11 cellular contexts compared by ENCODE assay signal in the genomic region with DNA sequence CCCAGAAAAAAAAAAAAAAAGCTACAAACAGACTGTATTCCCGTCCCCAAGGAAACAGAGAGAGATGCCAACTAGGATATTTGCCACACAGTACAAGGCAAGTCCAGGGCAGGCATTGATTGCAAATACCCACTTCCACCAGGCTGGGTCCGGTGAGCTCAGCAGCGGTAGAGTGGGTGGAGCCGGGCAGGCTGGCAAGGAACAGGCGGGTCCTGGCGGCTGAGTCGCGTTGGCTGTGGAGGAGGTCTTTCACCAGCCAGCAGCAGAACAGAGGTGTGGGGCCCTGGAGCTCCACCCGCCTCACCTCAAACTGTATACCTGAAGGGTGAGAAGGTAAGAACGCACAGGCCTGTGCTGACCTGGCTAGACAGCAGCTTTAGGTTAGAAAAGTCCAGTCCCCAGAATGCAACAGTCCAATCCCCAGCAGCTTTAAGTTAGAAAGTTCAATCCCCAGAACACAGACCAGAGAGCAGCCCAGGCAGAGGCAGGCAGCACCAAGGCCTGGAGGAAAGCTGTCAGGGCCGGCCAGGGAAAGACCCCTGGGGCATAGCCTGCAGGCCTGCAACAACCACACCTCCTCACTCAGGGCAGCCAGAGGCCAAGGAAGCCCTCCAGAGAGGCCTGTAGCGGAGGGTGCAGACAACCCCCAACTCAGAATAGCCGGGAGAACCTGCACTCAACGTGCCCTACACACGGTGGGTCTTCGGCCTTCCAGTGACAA. TPM values are rescaled to one million over a fixed set of nuclear protein-coding genes. Genes with fewer than 3 reads are reported as not detected.
A peak's percentile ranks its signal among the peaks of the same experiment; 100 is the strongest.
DNase-seq lines count a peak whose midpoint lies in the region; ATAC-seq and TF ChIP-seq lines count a peak whose summit lies in the region.
"Had no signal": no experiment of that assay in that cellular context is flagged by ENCODE, and none has a peak within 500 bp of the region (broad histone marks: within the 10 kb centered on the region; RNA-seq: fewer than 3 reads in every experiment).

No MANE protein-coding gene starts in this region.

- TF ChIP-seq POLR2A in sigmoid colon (IDR thresholded peaks at IDR 0.05) (no peak), thyroid gland (IDR thresholded peaks at IDR 0.05) (no peak)

- H4K20me1 ChIP-seq in neural progenitor cell (ENCODE audit: low read depth), result no peaks in the 10 kb centered on the region

- no peaks in the 10 kb centered on the region for H3K36me3 ChIP-seq in sigmoid colon
- no peaks in the 10 kb centered on the region for H3K36me3 ChIP-seq in thyroid gland
- no peaks in the 10 kb centered on the region for H3K36me3 ChIP-seq in neural progenitor cell

- no peak overlapping the region for H3K4me2 ChIP-seq in neural progenitor cell

- H3K27me3 Mint-ChIP-seq in activated B cell treated with CpG ODN at 0.5 μM for 24 hours (no peaks in the 10 kb centered on the region), neural progenitor cell (ENCODE audit: insufficient read depth, low read depth) (no peaks in the 10 kb centered on the region)
- H3K27me3 Mint-ChIP-seq in effector memory CD8-positive, alpha-beta T cell, result no peaks in the 10 kb centered on the region

- no peak for TF ChIP-seq EP300 in sigmoid colon (IDR thresholded peaks at IDR 0.05)

- H3K27ac ChIP-seq in sigmoid colon (no peak overlapping the region), thyroid gland (no peak overlapping the region), neural progenitor cell (no peak overlapping the region)

- 55 to 84% methylated on average over 16 of the region's 16 CpGs for whole genome bisulfite sequencing in sigmoid colon, 2 donors
- 87 to 89% methylated on average over 15 to 16 of the region's 16 CpGs for WGBS in thyroid gland, 2 donors

- H3K4me1 ChIP-seq in sigmoid colon (no peaks in the 10 kb centered on the region), thyroid gland (no peaks in the 10 kb centered on the region), neural progenitor cell (no peaks in the 10 kb centered on the region)

- H2AFZ ChIP-seq in neural progenitor cell (replicated peaks), result no peak overlapping the region

- H3K79me2 ChIP-seq in neural progenitor cell (ENCODE audit: low read depth), result no peaks in the 10 kb centered on the region

- H3K9me3 Mint-ChIP-seq in activated B cell treated with CpG ODN at 0.5 μM for 24 hours (peaks cover 9% of the 10 kb centered on the region), neural progenitor cell (no peaks in the 10 kb centered on the region)
- H3K9me3 Mint-ChIP-seq in effector memory CD8-positive, alpha-beta T cell, result no peaks in the 10 kb centered on the region
- H3K9me3 Mint-ChIP-seq: activated T-helper 2 cell treated with anti-CD3 and anti-CD28 coated beads, Interferon-gamma antibody, Interleukin-2, Interleukin-4, amounts not matched to agents 10 μg/mL and 5 μg/mL and 100 μg/mL, durations not matched to agents 14 hours and 24 hours and 36 hours had no signal

- no peak for ATAC-seq in activated B cell treated with CpG ODN at 0.5 μM for 24 hours (ENCODE audit: low read depth)
- ATAC-seq in effector memory CD8-positive, alpha-beta T cell (replicated peaks), result peak; percentile 68
- no peak for ATAC-seq in GM18517 (IDR thresholded peaks at IDR 0.05; ENCODE audit: unreplicated experiment)

- H3K9me3 ChIP-seq in sigmoid colon (no peaks in the 10 kb centered on the region), thyroid gland (no peaks in the 10 kb centered on the region), neural progenitor cell (ENCODE audit: low read depth) (no peaks in the 10 kb centered on the region)

- H3K4me3 ChIP-seq in sigmoid colon (no peak overlapping the region), thyroid gland (replicated peaks in 1 of 3) (no peak overlapping the region), neural progenitor cell (no peak overlapping the region)

- TF ChIP-seq CTCF in activated B cell treated with CpG ODN at 0.5 μM for 24 hours (IDR thresholded peaks at IDR 0.05) (no peak), sigmoid colon (IDR thresholded peaks at IDR 0.05) (no peak), thyroid gland (IDR thresholded peaks at IDR 0.05) (no peak), neural progenitor cell (IDR thresholded peaks at IDR 0.05) (no peak)

- POLR2A ChIA-PET in activated B cell treated with CpG ODN at 0.5 μM for 24 hours (lab: Charles Lee), result interaction anchor here (0.7 to 7.9 kb wide), 4 partner anchors 13 to 30 kb away, joined by 3 to 91 read pairs (median 54); a partner anchor contains a TSS

- H3K27me3 ChIP-seq in sigmoid colon (no peaks in the 10 kb centered on the region), thyroid gland (no peaks in the 10 kb centered on the region), neural progenitor cell (no peaks in the 10 kb centered on the region)

- H3K36me3 Mint-ChIP-seq in activated B cell treated with CpG ODN at 0.5 μM for 24 hours (ENCODE audit: low read depth), result peaks cover 56% of the 10 kb centered on the region
- H3K36me3 Mint-ChIP-seq in effector memory CD8-positive, alpha-beta T cell (ENCODE audit: insufficient read depth), result peaks cover 3% of the 10 kb centered on the region
- peaks cover 4% of the 10 kb centered on the region for H3K36me3 Mint-ChIP-seq in neural progenitor cell

- H3F3A ChIP-seq in neural progenitor cell (ENCODE audit: low read depth), result no peaks in the 10 kb centered on the region

- peak; percentile 61 for DNase-seq in HT-29 (ENCODE audit: low spot score)
- DNase-seq in activated B cell treated with CpG ODN at 0.5 μM for 24 hours, result no peak
- DNase-seq in effector memory CD8-positive, alpha-beta T cell, result no peak
- DNase-seq in sigmoid colon, result peak; percentile 52
- no peak for DNase-seq in hepatic stellate cell (ENCODE audit: low spot score)
- no peak for DNase-seq in thyroid gland
- no peak for DNase-seq in neural progenitor cell (ENCODE audit: low spot score)
- DNase-seq: endodermal cell, SHP77 treated with DMSO at 0.1 percent for 48 hours had no signal

- H3K4me1 Mint-ChIP-seq in activated B cell treated with CpG ODN at 0.5 μM for 24 hours (peaks cover 46% of the 10 kb centered on the region), neural progenitor cell (no peaks in the 10 kb centered on the region)
- H3K4me1 Mint-ChIP-seq in effector memory CD8-positive, alpha-beta T cell (ENCODE audit: low read depth in 2 of 2), result peaks cover 11% of the 10 kb centered on the region in 2 donors
- H3K4me1 Mint-ChIP-seq: endodermal cell had no signal

- H3K27ac Mint-ChIP-seq in activated B cell treated with CpG ODN at 0.5 μM for 24 hours, result peak overlapping the region; percentile 69
- no peak overlapping the region for H3K27ac Mint-ChIP-seq in effector memory CD8-positive, alpha-beta T cell
- no peak overlapping the region for H3K27ac Mint-ChIP-seq in neural progenitor cell
- H3K27ac Mint-ChIP-seq: activated T-helper 2 cell treated with anti-CD3 and anti-CD28 coated beads, Interferon-gamma antibody, Interleukin-2, Interleukin-4, amounts not matched to agents 10 μg/mL and 5 μg/mL and 100 μg/mL, durations not matched to agents 14 hours and 24 hours and 36 hours; endodermal cell had no signal

- H3K4me3 Mint-ChIP-seq in activated B cell treated with CpG ODN at 0.5 μM for 24 hours (no peak overlapping the region), neural progenitor cell (no peak overlapping the region)
- H3K4me3 Mint-ChIP-seq in effector memory CD8-positive, alpha-beta T cell, result no peak overlapping the region
- H3K4me3 Mint-ChIP-seq: endodermal cell had no signal

- CTCF ChIA-PET in activated B cell treated with CpG ODN at 0.5 μM for 24 hours (lab: Charles Lee), result interaction anchor here (1.4 kb wide), 1 partner anchor 46 kb away, joined by 3 read pairs; no protein-coding TSS in a partner anchor

- intact Hi-C loops in activated B cell treated with CpG ODN at 0.5 μM for 24 hours (cut with micrococcal nuclease) (no loop called here), sigmoid colon (cut with DNase I) (no loop called here), thyroid gland (cut with DNase I) (no loop called here)

- no peak overlapping the region for H3K9ac ChIP-seq in neural progenitor cell

RNA-seq across cellular contexts. Expression of a gene that starts 21.9 kb away (rescaled TPM):
- 29.0 and 29.8 TPM in 2 replicates for total RNA-seq in HT-29 (2014; rRNA removed; shearing (Covaris generic))
- total RNA-seq in activated B cell treated with CpG ODN at 0.5 μM for 24 hours (99.7 and 122 TPM in 2 replicates), sigmoid colon (10 to 100 TPM; 18.9 to 47.9 (median 33.2) TPM), thyroid gland (100 to 1,000 TPM in 1 of 4 donors, 10 to 100 TPM in 3; 67.8 to 110 (median 91.0) TPM), neural progenitor cell (ENCODE audit: low replicate concordance) (42.2 and 58.1 TPM in 2 replicates)
- polyA plus RNA-seq in sigmoid colon, result 10 to 100 TPM; 27.0 to 40.2 (median 29.1) TPM

RNA-seq across cellular contexts. Expression of a gene that starts 25.3 kb away (rescaled TPM):
- total RNA-seq in HT-29 (2014; rRNA removed; shearing (Covaris generic)), result 13.4 and 15.9 TPM in 2 replicates
- 113 and 150 TPM in 2 replicates for total RNA-seq in activated B cell treated with CpG ODN at 0.5 μM for 24 hours
- total RNA-seq in sigmoid colon, result 1 to 10 TPM; 2.8 to 7.7 (median 4.7) TPM
- polyA plus RNA-seq in sigmoid colon, result 10 to 100 TPM in 1 of 3 donors, 1 to 10 TPM in 2; 1.4 to 16.4 (median 1.8) TPM
- 10 to 100 TPM in 3 of 4 donors, 1 to 10 TPM in 1; 7.0 to 29.4 (median 20.8) TPM for total RNA-seq in thyroid gland
- 20.3 and 35.1 TPM in 2 replicates for total RNA-seq in neural progenitor cell (ENCODE audit: low replicate concordance)

RNA-seq across cellular contexts. Expression of a gene that starts 26.3 kb away (rescaled TPM):
- 45.6 and 69.6 TPM in 2 replicates for total RNA-seq in HT-29 (2014; rRNA removed; shearing (Covaris generic))
- total RNA-seq in activated B cell treated with CpG ODN at 0.5 μM for 24 hours (72.0 and 74.5 TPM in 2 replicates), sigmoid colon (10 to 100 TPM; 41.3 to 63.5 (median 56.8) TPM), thyroid gland (10 to 100 TPM; 58.7 to 74.0 (median 68.8) TPM), neural progenitor cell (ENCODE audit: low replicate concordance) (40.0 and 52.9 TPM in 2 replicates)
- 10 to 100 TPM; 76.3 to 89.7 (median 78.7) TPM for polyA plus RNA-seq in sigmoid colon

Comparison
In these comparisons a context has a peak if more than half of its experiments do, and no peak if none do; other contexts are left out.
1. DNase-seq: peak in HT-29 (single experiment) and sigmoid colon (single experiment); none in activated B cell treated with CpG ODN at 0.5 μM for 24 hours (single experiment), effector memory CD8-positive, alpha-beta T cell (0 of 3), hepatic stellate cell (single experiment), thyroid gland (0 of 2) and neural progenitor cell (single experiment).